ENCODE assay signal across 7 cellular contexts in the genomic region with DNA sequence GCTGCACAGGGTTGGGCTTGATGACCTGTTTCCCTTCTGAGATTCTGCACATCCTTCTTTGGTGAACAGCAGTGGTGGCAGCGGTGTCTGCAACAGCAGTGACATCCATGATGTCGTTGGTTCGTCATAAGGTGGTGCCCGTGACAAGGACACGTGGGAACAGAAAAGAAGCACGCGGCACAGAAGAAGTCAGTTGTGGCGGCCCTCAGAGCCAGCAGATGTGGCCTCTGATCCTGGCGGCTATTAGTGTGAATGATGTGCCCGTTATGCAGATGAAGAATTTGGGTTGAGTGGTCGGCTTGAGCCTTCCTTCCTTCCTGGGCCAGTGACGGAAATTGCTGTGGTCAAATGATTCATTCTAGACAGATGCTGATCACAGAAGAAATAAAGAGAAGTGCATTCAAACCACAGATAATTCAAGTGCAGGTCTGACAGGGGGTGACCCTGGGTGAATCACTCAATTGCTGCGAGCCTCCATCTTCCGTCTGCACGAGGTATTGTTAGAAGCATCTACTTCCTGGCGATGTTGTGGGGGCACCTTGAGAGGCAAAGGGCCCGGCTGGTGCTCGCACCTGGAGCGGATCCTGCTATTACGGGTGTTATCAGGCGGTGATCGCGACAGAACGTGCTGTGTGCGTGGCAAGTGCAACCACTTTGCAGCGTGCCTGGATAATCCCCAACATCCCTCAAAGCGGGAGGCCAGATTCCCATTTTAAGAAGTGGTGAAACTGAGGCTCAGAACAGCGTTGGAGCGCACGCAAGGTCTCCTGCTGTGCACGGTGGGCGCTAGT.
DNase-seq lines count a peak whose midpoint lies in the region; ATAC-seq and TF ChIP-seq lines count a peak whose summit lies in the region.

No MANE protein-coding gene starts in this region.

- TF ChIP-seq CTCF in activated B cell treated with CpG ODN at 0.5 μM for 24 hours (IDR thresholded peaks at IDR 0.05) (no peak), colonic mucosa (IDR thresholded peaks at IDR 0.05) (no peak)

- no peaks in the 10 kb centered on the region for H3K9me3 ChIP-seq in colonic mucosa

- no peaks in the 10 kb centered on the region for H3K4me1 ChIP-seq in colonic mucosa

- peaks cover 17% of the 10 kb centered on the region for H3K27me3 Mint-ChIP-seq in activated B cell treated with CpG ODN at 0.5 μM for 24 hours
- H3K27me3 Mint-ChIP-seq in stimulated activated memory B cell treated with anti-CD40 and anti-IgM and Interleukin-4, amounts not matched to agents 10 μg/mL and 1 μg/mL and 100 μg/mL, for 72 hours = peaks cover 64% of the 10 kb centered on the region

- no peaks in the 10 kb centered on the region for H3K36me3 Mint-ChIP-seq in activated B cell treated with CpG ODN at 0.5 μM for 24 hours (ENCODE audit: low read depth)
- no peaks in the 10 kb centered on the region for H3K36me3 Mint-ChIP-seq in stimulated activated memory B cell treated with anti-CD40 and anti-IgM and Interleukin-4, amounts not matched to agents 10 μg/mL and 1 μg/mL and 100 μg/mL, for 72 hours

- H3K36me3 ChIP-seq in colonic mucosa = no peaks in the 10 kb centered on the region

- H3K4me3 ChIP-seq in colonic mucosa = no peak overlapping the region

- no peaks in the 10 kb centered on the region for H3K27me3 ChIP-seq in colonic mucosa

- peak overlapping the region; percentile 8 for H3K4me3 Mint-ChIP-seq in activated B cell treated with CpG ODN at 0.5 μM for 24 hours
- no peak overlapping the region for H3K4me3 Mint-ChIP-seq in stimulated activated memory B cell treated with anti-CD40 and anti-IgM and Interleukin-4, amounts not matched to agents 10 μg/mL and 1 μg/mL and 100 μg/mL, for 72 hours

- no peaks in the 10 kb centered on the region for H3K9me3 Mint-ChIP-seq in activated B cell treated with CpG ODN at 0.5 μM for 24 hours
- H3K9me3 Mint-ChIP-seq in stimulated activated memory B cell treated with anti-CD40 and anti-IgM and Interleukin-4, amounts not matched to agents 10 μg/mL and 1 μg/mL and 100 μg/mL, for 72 hours = no peaks in the 10 kb centered on the region

- H3K9ac ChIP-seq in colonic mucosa (ENCODE audit: low read depth in 2 of 2, low read length in 2 of 2) = peak overlapping the region in 1 of 2 donors; percentile 2

- intact Hi-C loops in activated B cell treated with CpG ODN at 0.5 μM for 24 hours (cut with micrococcal nuclease) = no loop called here
- intact Hi-C loops in colonic mucosa (cut with DNase I) = no loop called here

- peaks cover 14% of the 10 kb centered on the region for H3K4me1 Mint-ChIP-seq in activated B cell treated with CpG ODN at 0.5 μM for 24 hours
- peaks cover 13% of the 10 kb centered on the region for H3K4me1 Mint-ChIP-seq in stimulated activated memory B cell treated with anti-CD40 and anti-IgM and Interleukin-4, amounts not matched to agents 10 μg/mL and 1 μg/mL and 100 μg/mL, for 72 hours

- no peak for TF ChIP-seq POLR2A in GM18505 (IDR thresholded peaks at IDR 0.05; ENCODE audit: borderline replicate concordance, extremely low read depth, insufficient read depth, insufficient read length)

- POLR2A ChIA-PET in activated B cell treated with CpG ODN at 0.5 μM for 24 hours (lab: Charles Lee) = no interaction called here

- H3K27ac Mint-ChIP-seq in activated B cell treated with CpG ODN at 0.5 μM for 24 hours = no peak overlapping the region
- no peak overlapping the region for H3K27ac Mint-ChIP-seq in stimulated activated memory B cell treated with anti-CD40 and anti-IgM and Interleukin-4, amounts not matched to agents 10 μg/mL and 1 μg/mL and 100 μg/mL, for 72 hours

- ATAC-seq in activated B cell treated with CpG ODN at 0.5 μM for 24 hours (ENCODE audit: low read depth) = no peak
- ATAC-seq in left lobe of liver = no peak
- no peak for ATAC-seq in stimulated activated memory B cell treated with anti-CD40 and anti-IgM and Interleukin-4, amounts not matched to agents 10 μg/mL and 1 μg/mL and 100 μg/mL, for 72 hours
- ATAC-seq in GM18505 (IDR thresholded peaks at IDR 0.05; ENCODE audit: unreplicated experiment) = no peak

- CTCF ChIA-PET in activated B cell treated with CpG ODN at 0.5 μM for 24 hours (lab: Charles Lee) = no interaction called here

- DNase-seq in HT1080 (ENCODE audit: low read depth) (peak; percentile 100), activated B cell treated with CpG ODN at 0.5 μM for 24 hours (no peak), colonic mucosa (no peak), left lobe of liver (ENCODE audit: low spot score) (no peak)
- peak; percentile 60 for DNase-seq in stimulated activated CD4-positive, alpha-beta T cell treated with anti-CD3 and anti-CD28 coated beads, Interleukin-15, amount 100 ng/mL, for 24 hours

- H3K27ac ChIP-seq in colonic mucosa = peak overlapping the region; percentile 22

Comparison
In these comparisons a context has a peak if more than half of its experiments do, and no peak if none do; other contexts are left out.
1. DNase-seq: peak in HT1080 (single experiment) and stimulated activated CD4-positive, alpha-beta T cell treated with anti-CD3 and anti-CD28 coated beads, Interleukin-15, amount 100 ng/mL, for 24 hours (single experiment); none in activated B cell treated with CpG ODN at 0.5 μM for 24 hours (single experiment), colonic mucosa (single experiment) and left lobe of liver (single experiment).